35 cellular contexts compared by ENCODE assay signal in the genomic region with DNA sequence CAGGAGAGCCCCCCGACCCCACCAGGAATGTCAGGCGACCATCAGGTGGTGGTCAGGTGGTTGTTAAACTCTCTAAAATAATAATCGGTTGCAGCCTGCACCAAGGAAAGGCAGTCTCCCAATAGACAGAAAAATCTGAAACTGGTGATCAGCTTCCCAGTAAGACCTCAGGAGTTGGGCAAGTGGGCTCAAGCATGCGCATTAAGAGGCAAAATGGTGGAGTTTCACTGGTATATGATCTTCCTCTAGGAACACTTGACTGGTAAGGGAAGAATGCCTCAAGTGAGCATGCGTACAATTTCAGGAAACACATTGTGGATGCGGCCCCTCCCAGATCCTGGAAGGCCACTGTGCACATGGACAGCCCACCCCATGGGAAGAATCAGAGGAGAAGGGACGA.
"Had no signal": no experiment of that assay in that cellular context is flagged by ENCODE, and none has a peak within 500 bp of the region (broad histone marks: within the 10 kb centered on the region; RNA-seq: fewer than 3 reads in every experiment).

No MANE protein-coding gene starts in this region.

- H3K27me3 ChIP-seq: MG63 had no signal

- DNase-seq: Karpas-422, Kasumi-1, MG63, MM.1S, MV-4-11, NCI-H1048, NCI-H1092, NCI-H1092 treated with DMSO at 0.1 percent for 48 hours, NCI-H1105, NCI-H1105 treated with DMSO at 0.1 percent for 48 hours, NCI-H1417, NCI-H1417 treated with DMSO at 0.1 percent for 48 hours, NCI-H1436, NCI-H1436 treated with DMSO at 0.1 percent for 48 hours, NCI-H146, NCI-H1694, NCI-H1694 treated with DMSO at 0.1 percent for 48 hours, NCI-H187, NCI-H187 treated with DMSO at 0.1 percent for 48 hours, NCI-H1930, NCI-H2029, NCI-H2029 treated with DMSO at 0.1 percent for 48 hours, NCI-H2081, NCI-H2081 treated with DMSO at 0.1 percent for 48 hours, NCI-H2107, NCI-H2171, NCI-H2171 treated with DMSO at 0.1 percent for 48 hours, NCI-H2227 treated with DMSO at 0.1 percent for 48 hours, NCI-H226, NCI-H345, NCI-H446, NCI-H446 treated with DMSO at 0.1 percent for 48 hours, NCI-H510A, NCI-H510A treated with DMSO at 0.1 percent for 48 hours, NCI-H524 had no signal

- H3K9me3 ChIP-seq: MG63 had no signal

- H3K36me3 ChIP-seq: MG63 had no signal

- H3K4me3 ChIP-seq: MG63 had no signal
